Comparison of ENCODE assay signal across 9 cellular contexts in genomic region chr15:48112242-48112641, GRCh38. TPM values are rescaled to one million over a fixed set of nuclear protein-coding genes. Genes with fewer than 3 reads are reported as not detected.
DNase-seq lines count a peak whose midpoint lies in the region; ATAC-seq and TF ChIP-seq lines count a peak whose summit lies in the region.
"Had no signal": no experiment of that assay in that cellular context is flagged by ENCODE, and none has a peak within 500 bp of the region (broad histone marks: within the 10 kb centered on the region; RNA-seq: fewer than 3 reads in every experiment).

No MANE protein-coding gene starts in this region.

- peaks cover 9% of the 10 kb centered on the region for H3K27me3 Mint-ChIP-seq in brain
- H3K27me3 Mint-ChIP-seq in T-helper 2 cell treated with Interferon-gamma antibody and Interleukin-4, amounts not matched to agents 5 μg/mL and 100 μg/mL, for 36 hours (ENCODE audit: low read depth) = peaks cover 9% of the 10 kb centered on the region

- H3K36me3 ChIP-seq in MG63 (no peaks in the 10 kb centered on the region), mesenchymal stem cell (ENCODE audit: control insufficient read depth in 1 of 2, insufficient read depth in 2 of 2, low read depth in 1 of 2, low read length in 2 of 2) (no peaks in the 10 kb centered on the region), testis (ENCODE audit: low read depth, missing control alignments) (no peaks in the 10 kb centered on the region)

- H3K18ac ChIP-seq in mesenchymal stem cell (ENCODE audit: low read depth in 1 of 2, low read length in 2 of 2) = no peak overlapping the region

- no peaks in the 10 kb centered on the region for H3K36me3 Mint-ChIP-seq in brain
- no peaks in the 10 kb centered on the region for H3K36me3 Mint-ChIP-seq in T-helper 2 cell treated with Interferon-gamma antibody and Interleukin-4, amounts not matched to agents 5 μg/mL and 100 μg/mL, for 36 hours (ENCODE audit: low read depth)

- intact Hi-C loops in testis (cut with DNase I; ENCODE audit: low total_unique reads) = no loop called here

- H3K4me2 ChIP-seq in mesenchymal stem cell (ENCODE audit: low read length, poor library complexity, severe bottlenecking) = no peak overlapping the region

- H3K9ac ChIP-seq in mesenchymal stem cell (ENCODE audit: low read length) = no peak overlapping the region

- no peak overlapping the region for H3K4me3 Mint-ChIP-seq in brain
- no peak overlapping the region for H3K4me3 Mint-ChIP-seq in T-helper 2 cell treated with Interferon-gamma antibody and Interleukin-4, amounts not matched to agents 5 μg/mL and 100 μg/mL, for 36 hours

- no peak overlapping the region for H2AK5ac ChIP-seq in mesenchymal stem cell (ENCODE audit: low read length, severe bottlenecking)

- H3K4me3 ChIP-seq in MG63 = no peak overlapping the region
- no peak overlapping the region for H3K4me3 ChIP-seq in mesenchymal stem cell (ENCODE audit: insufficient read depth in 1 of 2, low read depth in 1 of 2, low read length in 2 of 2)
- no peak overlapping the region for H3K4me3 ChIP-seq in testis

- H4K91ac ChIP-seq in mesenchymal stem cell (ENCODE audit: low read length) = no peak overlapping the region

- H3K27ac Mint-ChIP-seq in brain = no peak overlapping the region
- H3K27ac Mint-ChIP-seq in T-helper 2 cell treated with Interferon-gamma antibody and Interleukin-4, amounts not matched to agents 5 μg/mL and 100 μg/mL, for 36 hours = no peak overlapping the region

- no peak overlapping the region for H3K27ac ChIP-seq in mesenchymal stem cell (ENCODE audit: low read length, poor library complexity, severe bottlenecking)
- H3K27ac ChIP-seq in testis = no peak overlapping the region

- H3K9me3 Mint-ChIP-seq in brain = no peaks in the 10 kb centered on the region
- no peaks in the 10 kb centered on the region for H3K9me3 Mint-ChIP-seq in T-helper 2 cell treated with Interferon-gamma antibody and Interleukin-4, amounts not matched to agents 5 μg/mL and 100 μg/mL, for 36 hours

- no peaks in the 10 kb centered on the region for H3K79me1 ChIP-seq in mesenchymal stem cell (replicated peaks; ENCODE audit: low read length, poor library complexity, severe bottlenecking)

- TF ChIP-seq CTCF in brain (conservative IDR thresholded peaks at IDR 0.05) = peak; percentile 59 to 64
- TF ChIP-seq CTCF in testis (IDR thresholded peaks at IDR 0.05) = no peak

- no peak overlapping the region for H3K4ac ChIP-seq in mesenchymal stem cell (ENCODE audit: low read depth in 1 of 2, low read length in 2 of 2)

- H3K23ac ChIP-seq in mesenchymal stem cell (ENCODE audit: low read length in 2 of 2) = no peak overlapping the region

- H2BK15ac ChIP-seq in mesenchymal stem cell (ENCODE audit: low read depth, poor library complexity, severe bottlenecking) = no peak overlapping the region

- no peak overlapping the region for H2AFZ ChIP-seq in mesenchymal stem cell (ENCODE audit: low read depth, low read length)

- no peak overlapping the region for H2BK5ac ChIP-seq in mesenchymal stem cell (ENCODE audit: low read depth, low read length, poor library complexity, severe bottlenecking)

- no peak for TF ChIP-seq POLR2A in testis (IDR thresholded peaks at IDR 0.05)

- no peaks in the 10 kb centered on the region for H3K4me1 Mint-ChIP-seq in brain
- H3K4me1 Mint-ChIP-seq in T-helper 2 cell treated with Interferon-gamma antibody and Interleukin-4, amounts not matched to agents 5 μg/mL and 100 μg/mL, for 36 hours (ENCODE audit: low read depth) = no peaks in the 10 kb centered on the region

- no peak overlapping the region for H4K8ac ChIP-seq in mesenchymal stem cell (ENCODE audit: low read length)

- H3K9me3 ChIP-seq in MG63 (no peaks in the 10 kb centered on the region), mesenchymal stem cell (ENCODE audit: control insufficient read depth, low read length) (no peaks in the 10 kb centered on the region), testis (no peaks in the 10 kb centered on the region)

- WGBS in mesenchymal stem cell = 43% methylated on average over 6 of the region's 6 CpGs
- 35% methylated on average over 6 of the region's 6 CpGs for WGBS in testis, 2 donors

- H3K14ac ChIP-seq in mesenchymal stem cell (ENCODE audit: low read length in 2 of 2) = no peak overlapping the region

- ATAC-seq in GM19035 (IDR thresholded peaks at IDR 0.05; ENCODE audit: unreplicated experiment) = no peak

- H2BK120ac ChIP-seq in mesenchymal stem cell (ENCODE audit: low read depth, low read length) = no peak overlapping the region

- DNase-seq in EH (ENCODE audit: low read depth) (peak; percentile 29), MG63 (peak; percentile 6), mesenchymal stem cell (peak; percentile 29), foreskin melanocyte (no peak), testis (no peak)
- DNase-seq in T-helper 2 cell treated with Interferon-gamma antibody and Interleukin-4, amounts not matched to agents 5 μg/mL and 100 μg/mL, for 36 hours (ENCODE audit: low spot score) = no peak

- H3K27me3 ChIP-seq in MG63 = 0 out of 2 replicates have a peak, but pooled peaks cover 2% of the 10 kb centered on the region
- H3K27me3 ChIP-seq in mesenchymal stem cell (ENCODE audit: control insufficient read depth in 1 of 2, insufficient read depth in 1 of 2, low read length in 2 of 2) = peaks cover 0 to 34% of the 10 kb centered on the region in 2 experiments
- no peaks in the 10 kb centered on the region for H3K27me3 ChIP-seq in testis

- H2BK12ac ChIP-seq in mesenchymal stem cell (ENCODE audit: low read length in 2 of 2) = no peak overlapping the region

- H3K4me1 ChIP-seq in mesenchymal stem cell (ENCODE audit: control insufficient read depth, insufficient read depth, low read depth, low read length) = no peaks in the 10 kb centered on the region
- H3K4me1 ChIP-seq in testis = no peaks in the 10 kb centered on the region

RNA-seq across cellular contexts. Expression of gene SLC24A5, which starts 8.5 kb away (rescaled TPM):
- not detected in 2 replicates for total RNA-seq in MG63 (2014; rRNA removed; shearing (Covaris generic); ENCODE audit: low replicate concordance)
- polyA plus RNA-seq in brain (ENCODE audit: insufficient read depth, low read depth, low replicate concordance) = not detected
- polyA plus RNA-seq in mesenchymal stem cell (2013, experiment 1 of 2) = not detected
- polyA plus RNA-seq in mesenchymal stem cell (2013, experiment 2 of 2) = not detected
- under 1 TPM in 1 of 2 donors, not detected in 1; 0.63 TPM for total RNA-seq in testis
- polyA plus RNA-seq in testis (ENCODE audit: insufficient read depth, low read depth, low replicate concordance) = 1.8 TPM
- total RNA-seq: subcutaneous adipose tissue had no signal

Comparison
In these comparisons a context has a peak if more than half of its experiments do, and no peak if none do; other contexts are left out.
1. DNase-seq: peak in EH (single experiment), MG63 (single experiment) and mesenchymal stem cell (single experiment); none in foreskin melanocyte (single experiment), testis (single experiment) and T-helper 2 cell treated with Interferon-gamma antibody and Interleukin-4, amounts not matched to agents 5 μg/mL and 100 μg/mL, for 36 hours (single experiment).
2. CTCF ChIP-seq: peak in brain (2 of 2); none in testis (0 of 3).